26 cellular contexts compared by ENCODE assay signal in the genomic region with DNA sequence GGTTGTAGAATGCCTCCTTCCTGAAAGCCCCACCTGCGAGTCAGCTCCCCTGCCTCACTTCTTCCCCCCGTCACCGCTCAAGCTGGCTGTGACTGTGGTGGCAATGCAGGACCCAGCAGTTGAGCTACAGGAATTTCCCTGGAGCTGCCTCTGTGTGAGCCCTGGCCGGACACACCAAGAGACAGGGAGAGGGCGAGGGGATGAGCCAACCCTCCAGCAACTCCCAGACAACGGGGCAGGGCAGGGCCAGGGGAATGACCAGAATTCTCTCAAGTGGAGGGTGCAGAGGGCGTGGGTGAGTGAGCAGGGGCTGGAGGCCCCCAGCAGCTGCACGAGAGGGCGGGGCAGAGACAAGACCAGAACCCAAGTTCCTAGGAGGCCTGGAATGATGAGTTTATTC. TPM values are rescaled to one million over a fixed set of nuclear protein-coding genes. Genes with fewer than 3 reads are reported as not detected.
"Had no signal": no experiment of that assay in that cellular context is flagged by ENCODE, and none has a peak within 500 bp of the region (broad histone marks: within the 10 kb centered on the region; RNA-seq: fewer than 3 reads in every experiment).

No MANE protein-coding gene starts in this region.

- H3K4me3 Mint-ChIP-seq: activated CD4-positive, alpha-beta memory T cell treated with anti-CD3 and anti-CD28 coated beads, Interleukin-2, amount 10 ng/mL, durations not matched to agents 7 days and 5 days; activated naive CD4-positive, alpha-beta T cell treated with anti-CD3 and anti-CD28 coated beads, Interleukin-2, amount 10 ng/mL, durations not matched to agents 7 days and 5 days; dendritic cell treated with granulocyte-macrophage colony-stimulating factor and Interleukin-4, amounts not matched to agents 40 ng/mL and 50 ng/mL, for 4 days; immature natural killer cell had no signal

- H3K4me3 ChIP-seq: body of pancreas, hepatocyte, prostate gland, thyroid gland had no signal

- DNase-seq: activated CD4-positive, alpha-beta memory T cell treated with anti-CD3 and anti-CD28 coated beads, Interleukin-2, amount 10 ng/mL, durations not matched to agents 7 days and 5 days; activated CD4-positive, alpha-beta T cell treated with anti-CD3 and anti-CD28 coated beads for 48 hours; activated effector memory CD4-positive, alpha-beta T cell treated with anti-CD3 and anti-CD28 coated beads, Interleukin-2, amount 50 U/mL, for 16 hours; activated naive CD4-positive, alpha-beta T cell treated with anti-CD3 and anti-CD28 coated beads, Interleukin-2, amount 10 ng/mL, durations not matched to agents 7 days and 5 days; activated T-cell treated with anti-CD3 and anti-CD28 coated beads for 4 hours; body of pancreas; effector CD4-positive, alpha-beta T cell; erythroblast; foreskin fibroblast; immature natural killer cell; stimulated activated CD4-positive, alpha-beta T cell treated with anti-CD3 and anti-CD28 coated beads, Interleukin-12 subunit alpha, Interleukin-12 subunit beta, amount 100 ng/mL, for 4 hours; stimulated activated CD4-positive, alpha-beta T cell treated with anti-CD3 and anti-CD28 coated beads, Interleukin-4, amount 100 ng/mL, for 4 hours; stimulated activated naive CD8-positive, alpha-beta T cell treated with anti-CD3 and anti-CD28 coated beads, Interleukin-15, Interleukin-2, amounts not matched to agents 100 U/mL and 50 U/mL, for 24 hours; substantia nigra had no signal

- H3K27ac Mint-ChIP-seq: activated CD4-positive, alpha-beta memory T cell treated with anti-CD3 and anti-CD28 coated beads, Interleukin-2, amount 10 ng/mL, durations not matched to agents 7 days and 5 days; activated naive CD4-positive, alpha-beta T cell treated with anti-CD3 and anti-CD28 coated beads, Interleukin-2, amount 10 ng/mL, durations not matched to agents 7 days and 5 days; dendritic cell treated with granulocyte-macrophage colony-stimulating factor and Interleukin-4, amounts not matched to agents 40 ng/mL and 50 ng/mL, for 4 days; immature natural killer cell had no signal

- H3K27me3 ChIP-seq: body of pancreas, hepatocyte, thyroid gland had no signal

- ATAC-seq: body of pancreas; stimulated activated naive CD8-positive, alpha-beta T cell treated with anti-CD3 and anti-CD28 coated beads, Interleukin-15, Interleukin-2, amounts not matched to agents 100 U/mL and 50 U/mL, for 24 hours had no signal

- H3K9me3 ChIP-seq: body of pancreas, prostate gland, thyroid gland had no signal

- H3K36me3 Mint-ChIP-seq: activated naive CD4-positive, alpha-beta T cell treated with anti-CD3 and anti-CD28 coated beads, Interleukin-2, amount 10 ng/mL, durations not matched to agents 7 days and 5 days; immature natural killer cell had no signal

- H3K4me1 ChIP-seq: prostate gland had no signal

- H3K9me3 Mint-ChIP-seq: activated CD4-positive, alpha-beta memory T cell treated with anti-CD3 and anti-CD28 coated beads, Interleukin-2, amount 10 ng/mL, durations not matched to agents 7 days and 5 days; activated naive CD4-positive, alpha-beta T cell treated with anti-CD3 and anti-CD28 coated beads, Interleukin-2, amount 10 ng/mL, durations not matched to agents 7 days and 5 days; dendritic cell treated with granulocyte-macrophage colony-stimulating factor and Interleukin-4, amounts not matched to agents 40 ng/mL and 50 ng/mL, for 4 days had no signal

- H3K27ac ChIP-seq: body of pancreas, hepatocyte, prostate gland, thyroid gland had no signal

- H3K4me2 ChIP-seq: hepatocyte had no signal

- H2AFZ ChIP-seq: hepatocyte had no signal

- H3K36me3 ChIP-seq: prostate gland, thyroid gland had no signal

RNA-seq across cellular contexts. Expression of a gene that starts 13.4 kb away (rescaled TPM):
- total RNA-seq: activated CD4-positive, alpha-beta memory T cell treated with anti-CD3 and anti-CD28 coated beads, Interleukin-2, amount 10 ng/mL, durations not matched to agents 7 days and 5 days; body of pancreas; cardiac septum; fibroblast of lung; osteoblast; T-helper 2 cell treated with Interferon-gamma antibody and Interleukin-4, amounts not matched to agents 100 ng/mL and 5 ng/mL, for 36 hours; ureter had no signal
- polyA plus RNA-seq: fibroblast of lung, immature natural killer cell, liver had no signal

RNA-seq across cellular contexts. Expression of a gene that starts 25.3 kb away (rescaled TPM):
- total RNA-seq: activated CD4-positive, alpha-beta memory T cell treated with anti-CD3 and anti-CD28 coated beads, Interleukin-2, amount 10 ng/mL, durations not matched to agents 7 days and 5 days; body of pancreas; fibroblast of lung; glomerular endothelial cell; hepatocyte; kidney epithelial cell; liver; osteoblast; T-helper 2 cell treated with Interferon-gamma antibody and Interleukin-4, amounts not matched to agents 100 ng/mL and 5 ng/mL, for 36 hours; ureter had no signal
- polyA plus RNA-seq: fibroblast of lung, hepatocyte, immature natural killer cell, liver had no signal

RNA-seq across cellular contexts. Expression of a gene that starts 32.0 kb away (rescaled TPM):
- total RNA-seq: activated CD4-positive, alpha-beta memory T cell treated with anti-CD3 and anti-CD28 coated beads, Interleukin-2, amount 10 ng/mL, durations not matched to agents 7 days and 5 days; body of pancreas; fibroblast of lung; prostate gland; T-helper 2 cell treated with Interferon-gamma antibody and Interleukin-4, amounts not matched to agents 100 ng/mL and 5 ng/mL, for 36 hours; thyroid gland had no signal
- polyA plus RNA-seq: fibroblast of lung, immature natural killer cell, liver had no signal
